In genomic region chr12:76030378-76031080, GRCh38 we compare ENCODE assay signal across 8 cellular contexts. TPM values are rescaled to one million over a fixed set of nuclear protein-coding genes. Genes with fewer than 3 reads are reported as not detected.
A peak's percentile ranks its signal among the peaks of the same experiment; 100 is the strongest.
DNase-seq lines count a peak whose midpoint lies in the region; ATAC-seq and TF ChIP-seq lines count a peak whose summit lies in the region.

No MANE protein-coding gene starts in this region.

- CTCF ChIA-PET in CD4-positive, alpha-beta T cell (lab: Charles Lee): interaction anchor here (0.7 to 2.2 kb wide), 18 partner anchors 9 to 696 kb away, joined by 3 to 28 read pairs (median 4); partner anchors contain the start of gene GLIPR1L1

- no peaks in the 10 kb centered on the region for H3K27me3 ChIP-seq in CD4-positive, alpha-beta T cell (ENCODE audit: control insufficient read depth, insufficient read depth, low read length)

- H3K4me3 ChIP-seq in SK-N-MC (peak overlapping the region; percentile 87), skeletal muscle cell (ENCODE audit: low read depth, low read length) (peak overlapping the region; percentile 68)

- intact Hi-C loops in CD4-positive, alpha-beta T cell (cut with DNase I, micrococcal nuclease): loop anchor here (1.0 to 10.0 kb wide), 3 partner anchors 9 to 326 kb away; no protein-coding TSS in a partner anchor

- no peak for TF ChIP-seq POLR2A in GM18505 (IDR thresholded peaks at IDR 0.05; ENCODE audit: borderline replicate concordance, extremely low read depth, insufficient read depth, insufficient read length)

- POLR2A ChIA-PET in CD4-positive, alpha-beta T cell (lab: Charles Lee): interaction anchor here (0.6 to 4.2 kb wide), 8 partner anchors 9 to 733 kb away, joined by 3 to 72 read pairs (median 17); partner anchors contain the start of genes GLIPR1, KRR1 and NAP1L1

- H3K4me3 Mint-ChIP-seq in CD4-positive, alpha-beta T cell: peak overlapping the region; percentile 88

- peaks cover 43% of the 10 kb centered on the region for H3K4me1 Mint-ChIP-seq in CD4-positive, alpha-beta T cell (ENCODE audit: low read depth)

- H3K9me3 Mint-ChIP-seq in CD4-positive, alpha-beta T cell: no peaks in the 10 kb centered on the region

- no peak overlapping the region for H3K9ac ChIP-seq in SK-N-MC (ENCODE audit: insufficient read length)

- H3K27ac Mint-ChIP-seq in CD4-positive, alpha-beta T cell: peak overlapping the region; percentile 87

- peak overlapping the region; percentile 26 for H3K27ac ChIP-seq in CD4-positive, alpha-beta T cell (ENCODE audit: low read depth, low read length)
- H3K27ac ChIP-seq in SK-N-MC: no peak overlapping the region

- peak in 9 of 10 experiments; percentile 30 to 59 (median 42) for DNase-seq in CD4-positive, alpha-beta T cell
- no peak for DNase-seq in SK-N-MC (ENCODE audit: low read depth, low spot score)
- peak in 30 of 58 donors; percentile 15 to 75 (median 42) for DNase-seq in anterior cingulate cortex (lab: John Stamatoyannopoulos, UW)
- peak; percentile 21 to 64 for DNase-seq in hippocampal formation (lab: John Stamatoyannopoulos, UW)
- no peak for DNase-seq in skeletal muscle cell (ENCODE audit: low read depth)
- no peak for DNase-seq in GOT3 (lab: John Stamatoyannopoulos, UW)

- H3K9me3 ChIP-seq in CD4-positive, alpha-beta T cell (ENCODE audit: control insufficient read depth, low read length): no peaks in the 10 kb centered on the region
- no peaks in the 10 kb centered on the region for H3K9me3 ChIP-seq in SK-N-MC (ENCODE audit: low read depth, low read length)

- TF ChIP-seq CTCF in CD4-positive, alpha-beta T cell (IDR thresholded peaks at IDR 0.05): no peak

- no peaks in the 10 kb centered on the region for H3K27me3 Mint-ChIP-seq in CD4-positive, alpha-beta T cell

- H3K36me3 ChIP-seq in SK-N-MC (ENCODE audit: insufficient read depth, low read length): no peaks in the 10 kb centered on the region

- H3K36me3 Mint-ChIP-seq in CD4-positive, alpha-beta T cell (ENCODE audit: low read depth): no peaks in the 10 kb centered on the region

- ATAC-seq in CD4-positive, alpha-beta T cell (ENCODE audit: poor library complexity): peak; percentile 14
- ATAC-seq in HG03060 (IDR thresholded peaks at IDR 0.05; ENCODE audit: low read depth, unreplicated experiment) (peak; percentile 1), GM18505 (IDR thresholded peaks at IDR 0.05; ENCODE audit: unreplicated experiment) (no peak)

RNA-seq across cellular contexts. Expression of gene PHLDA1, which starts 1.0 kb away (rescaled TPM):
- total RNA-seq in CD4-positive, alpha-beta T cell: 1 to 10 TPM; 6.5 TPM

RNA-seq across cellular contexts. Expression of gene NAP1L1, which starts 54.0 kb away (rescaled TPM):
- total RNA-seq in CD4-positive, alpha-beta T cell: 100 to 1,000 TPM; 646 to 654 TPM

Comparison
In these comparisons a context has a peak if more than half of its experiments do, and no peak if none do; other contexts are left out.
1. DNase-seq: peak in CD4-positive, alpha-beta T cell (9 of 10), anterior cingulate cortex (30 of 58) and hippocampal formation (2 of 2); none in SK-N-MC (single experiment), skeletal muscle cell (single experiment) and GOT3 (single experiment).